ENCODE assay signal across 8 cellular contexts in the genomic region with DNA sequence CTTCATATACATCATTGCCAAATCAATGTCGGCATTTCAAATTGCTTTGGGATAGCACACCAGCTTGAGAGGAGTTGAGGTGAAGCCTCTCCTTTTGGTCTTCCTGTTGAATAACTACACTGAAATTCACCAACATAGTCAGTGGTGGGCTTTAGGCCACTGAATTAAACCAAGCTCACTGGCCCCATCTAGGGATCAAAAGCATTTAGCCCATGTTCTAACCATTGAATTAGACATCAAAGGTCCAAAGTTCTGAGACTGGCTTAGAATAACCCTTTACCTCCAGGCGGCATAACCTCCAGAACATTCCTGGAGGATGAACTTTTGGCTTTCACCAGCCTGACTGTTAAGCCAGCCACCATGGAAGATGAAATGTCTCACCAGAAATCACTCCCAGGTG. TPM values are rescaled to one million over a fixed set of nuclear protein-coding genes. Genes with fewer than 3 reads are reported as not detected.
A peak's percentile ranks its signal among the peaks of the same experiment; 100 is the strongest.
DNase-seq lines count a peak whose midpoint lies in the region; ATAC-seq and TF ChIP-seq lines count a peak whose summit lies in the region.

No MANE protein-coding gene starts in this region.

- intact Hi-C loops in cardiac septum (cut with DNase I), result no loop called here

- no peaks in the 10 kb centered on the region for H3K9me3 Mint-ChIP-seq in activated T-helper 17 cell treated with anti-CD3 and anti-CD28 coated beads, Interleukin-2, amount 50 U/mL, for 72 hours

- H3K4me1 ChIP-seq in foreskin keratinocyte, result peaks cover 7% of the 10 kb centered on the region

- H3K27ac Mint-ChIP-seq in activated T-helper 17 cell treated with anti-CD3 and anti-CD28 coated beads, Interleukin-2, amount 50 U/mL, for 72 hours, result no peak overlapping the region

- no peaks in the 10 kb centered on the region for H3K27me3 ChIP-seq in foreskin keratinocyte

- H3K36me3 Mint-ChIP-seq in activated T-helper 17 cell treated with anti-CD3 and anti-CD28 coated beads, Interleukin-2, amount 50 U/mL, for 72 hours (ENCODE audit: low read depth), result no peaks in the 10 kb centered on the region

- no peaks in the 10 kb centered on the region for H3K4me1 Mint-ChIP-seq in activated T-helper 17 cell treated with anti-CD3 and anti-CD28 coated beads, Interleukin-2, amount 50 U/mL, for 72 hours

- peak; percentile 32; the same call in 1 of the 2 replicates for TF ChIP-seq CTCF in GM12874 (IDR thresholded peaks at IDR 0.05; ENCODE audit: insufficient read depth, low read depth, low read length)
- TF ChIP-seq CTCF in foreskin keratinocyte (conservative IDR thresholded peaks at IDR 0.05), result peak; percentile 65

- H3K27ac ChIP-seq in foreskin keratinocyte, result no peak overlapping the region

- DNase-seq in ACHN (peak; percentile 63), RPMI8226 (peak; percentile 33), foreskin keratinocyte (no peak), NCI-H345 treated with DMSO at 0.1 percent for 48 hours (lab: John Stamatoyannopoulos, UW; ENCODE audit: unreplicated experiment) (no peak), cardiac septum (ENCODE audit: low spot score) (no peak)

- in situ Hi-C loops in ACHN (cut with HindIII; ENCODE audit: low pct_ligation_motif_present, low pct_unique_long_range_greater_than_20kb, low sequenced_read_pairs), result no loop called here

- peaks cover 4% of the 10 kb centered on the region for H3K27me3 Mint-ChIP-seq in activated T-helper 17 cell treated with anti-CD3 and anti-CD28 coated beads, Interleukin-2, amount 50 U/mL, for 72 hours

- no peak overlapping the region for H3K4me3 Mint-ChIP-seq in activated T-helper 17 cell treated with anti-CD3 and anti-CD28 coated beads, Interleukin-2, amount 50 U/mL, for 72 hours

- no peak for ATAC-seq in foreskin keratinocyte
- ATAC-seq in GM21786 (IDR thresholded peaks at IDR 0.05; ENCODE audit: unreplicated experiment), result no peak
- no peak for ATAC-seq in activated T-helper 17 cell treated with anti-CD3 and anti-CD28 coated beads, Interleukin-2, amount 50 U/mL, for 72 hours (replicated peaks)

RNA-seq across cellular contexts. Expression of gene BPGM, which starts 54.6 kb away (rescaled TPM):
- total RNA-seq in foreskin keratinocyte, result 20.6 and 28.0 TPM in 2 replicates
- polyA plus RNA-seq in foreskin keratinocyte, result 16.8 and 20.6 TPM in 2 replicates
- 10 to 100 TPM; 17.2 to 20.7 TPM for total RNA-seq in activated T-helper 17 cell treated with anti-CD3 and anti-CD28 coated beads, Interleukin-2, amount 50 U/mL, for 72 hours
- total RNA-seq in cardiac septum, result 13.2 TPM

Comparison
In these comparisons a context has a peak if more than half of its experiments do, and no peak if none do; other contexts are left out.
1. DNase-seq: peak in ACHN (single experiment) and RPMI8226 (single experiment); none in foreskin keratinocyte (0 of 2), NCI-H345 treated with DMSO at 0.1 percent for 48 hours (single experiment) and cardiac septum (single experiment).